ENCODE assay signal across 13 cellular contexts in the genomic region with DNA sequence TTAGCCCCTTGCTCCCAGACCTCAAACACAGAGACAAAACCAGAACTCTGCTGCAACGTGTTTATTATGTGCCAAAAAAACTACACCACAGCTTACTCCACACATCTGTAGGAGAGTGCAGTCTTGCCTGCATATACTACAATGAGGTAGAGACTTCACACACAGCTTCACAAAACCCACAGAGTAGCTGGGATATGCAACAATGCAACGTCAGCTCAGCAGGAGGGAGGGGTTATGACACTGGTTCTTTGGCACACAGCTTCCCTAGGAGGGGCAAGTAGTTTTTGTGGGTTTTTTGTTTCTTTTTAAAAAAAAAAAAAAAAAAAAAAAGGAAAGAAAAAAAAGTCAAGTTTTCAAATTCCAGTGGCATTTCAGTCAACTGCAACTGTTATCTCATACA. TPM values are rescaled to one million over a fixed set of nuclear protein-coding genes. Genes with fewer than 3 reads are reported as not detected.
DNase-seq lines count a peak whose midpoint lies in the region; ATAC-seq and TF ChIP-seq lines count a peak whose summit lies in the region.
"Had no signal": no experiment of that assay in that cellular context is flagged by ENCODE, and none has a peak within 500 bp of the region (broad histone marks: within the 10 kb centered on the region; RNA-seq: fewer than 3 reads in every experiment).

No MANE protein-coding gene starts in this region.

- POLR2A ChIA-PET in activated CD8-positive, alpha-beta T cell treated with anti-CD3 and anti-CD28 coated beads for 36 hours (lab: Charles Lee) = interaction anchor here (0.6 to 5.7 kb wide), 2 partner anchors 267 to 652 kb away, joined by 3 to 39 read pairs; a partner anchor contains a TSS
- POLR2A ChIA-PET in activated CD8-positive, alpha-beta T cell treated with anti-CD3 and anti-CD28 coated beads, Interleukin-2, amount 10 ng/mL, durations not matched to agents 7 days and 5 days (lab: Charles Lee) = interaction anchor here (0.8 kb wide), 1 partner anchor 270 kb away, joined by 3 read pairs; no protein-coding TSS in a partner anchor

- TF ChIP-seq POLR2A in GM18505 (IDR thresholded peaks at IDR 0.05; ENCODE audit: borderline replicate concordance, extremely low read depth, insufficient read depth, insufficient read length) = no peak

- H3K36me3 Mint-ChIP-seq in activated CD8-positive, alpha-beta T cell treated with anti-CD3 and anti-CD28 coated beads for 36 hours (ENCODE audit: low read depth) = peaks cover 29% of the 10 kb centered on the region
- peaks cover 25% of the 10 kb centered on the region for H3K36me3 Mint-ChIP-seq in activated CD8-positive, alpha-beta T cell treated with anti-CD3 and anti-CD28 coated beads, Interleukin-2, amount 10 ng/mL, durations not matched to agents 7 days and 5 days (ENCODE audit: low read depth)
- H3K36me3 Mint-ChIP-seq in type B pancreatic cell = peaks cover 8% of the 10 kb centered on the region
- H3K36me3 Mint-ChIP-seq in activated T-cell treated with anti-CD3 and anti-CD28 coated beads, Interleukin-2, amount 50 U/mL, for 72 hours (ENCODE audit: insufficient read depth in 2 of 2) = peaks cover 11 to 18% of the 10 kb centered on the region in 2 donors

- H3K4me3 Mint-ChIP-seq in activated CD8-positive, alpha-beta T cell treated with anti-CD3 and anti-CD28 coated beads for 36 hours = peak overlapping the region; percentile 24
- no peak overlapping the region for H3K4me3 Mint-ChIP-seq in activated CD8-positive, alpha-beta T cell treated with anti-CD3 and anti-CD28 coated beads, Interleukin-2, amount 10 ng/mL, durations not matched to agents 7 days and 5 days
- H3K4me3 Mint-ChIP-seq in type B pancreatic cell = peak overlapping the region; percentile 77
- H3K4me3 Mint-ChIP-seq in activated T-cell treated with anti-CD3 and anti-CD28 coated beads, Interleukin-2, amount 50 U/mL, for 72 hours = no peak overlapping the region

- H3K27me3 Mint-ChIP-seq in activated CD8-positive, alpha-beta T cell treated with anti-CD3 and anti-CD28 coated beads for 36 hours = no peaks in the 10 kb centered on the region
- H3K27me3 Mint-ChIP-seq in activated CD8-positive, alpha-beta T cell treated with anti-CD3 and anti-CD28 coated beads, Interleukin-2, amount 10 ng/mL, durations not matched to agents 7 days and 5 days (ENCODE audit: low read depth) = no peaks in the 10 kb centered on the region
- peaks cover 7% of the 10 kb centered on the region for H3K27me3 Mint-ChIP-seq in type B pancreatic cell
- H3K27me3 Mint-ChIP-seq in activated T-cell treated with anti-CD3 and anti-CD28 coated beads, Interleukin-2, amount 50 U/mL, for 72 hours (ENCODE audit: low read depth) = no peaks in the 10 kb centered on the region

- TF ChIP-seq CTCF in activated CD8-positive, alpha-beta T cell treated with anti-CD3 and anti-CD28 coated beads for 36 hours (IDR thresholded peaks at IDR 0.05) = no peak
- TF ChIP-seq CTCF in fibroblast of mammary gland (conservative IDR thresholded peaks at IDR 0.05; ENCODE audit: control insufficient read depth, insufficient read depth, low read depth, low read length) = no peak
- TF ChIP-seq CTCF in type B pancreatic cell (conservative IDR thresholded peaks at IDR 0.05) = no peak

- no peak overlapping the region for H3K4me3 ChIP-seq in fibroblast of mammary gland (ENCODE audit: control insufficient read depth, low read depth, low read length)
- H3K4me3 ChIP-seq: A549, lower lobe of right lung had no signal

- H3K27ac Mint-ChIP-seq in activated CD8-positive, alpha-beta T cell treated with anti-CD3 and anti-CD28 coated beads for 36 hours = no peak overlapping the region
- H3K27ac Mint-ChIP-seq in activated CD8-positive, alpha-beta T cell treated with anti-CD3 and anti-CD28 coated beads, Interleukin-2, amount 10 ng/mL, durations not matched to agents 7 days and 5 days = no peak overlapping the region
- peak overlapping the region; percentile 64 for H3K27ac Mint-ChIP-seq in type B pancreatic cell
- no peak overlapping the region for H3K27ac Mint-ChIP-seq in activated T-cell treated with anti-CD3 and anti-CD28 coated beads, Interleukin-2, amount 50 U/mL, for 72 hours

- H3K4me1 Mint-ChIP-seq in activated CD8-positive, alpha-beta T cell treated with anti-CD3 and anti-CD28 coated beads for 36 hours (ENCODE audit: low read depth) = peaks cover 19% of the 10 kb centered on the region
- H3K4me1 Mint-ChIP-seq in activated CD8-positive, alpha-beta T cell treated with anti-CD3 and anti-CD28 coated beads, Interleukin-2, amount 10 ng/mL, durations not matched to agents 7 days and 5 days (ENCODE audit: low read depth) = peaks cover 26% of the 10 kb centered on the region
- peaks cover 7% of the 10 kb centered on the region for H3K4me1 Mint-ChIP-seq in type B pancreatic cell (ENCODE audit: unreplicated experiment)
- peaks cover 19% of the 10 kb centered on the region for H3K4me1 Mint-ChIP-seq in activated T-cell treated with anti-CD3 and anti-CD28 coated beads, Interleukin-2, amount 50 U/mL, for 72 hours (ENCODE audit: low read depth)

- no peak for ATAC-seq in activated CD8-positive, alpha-beta T cell treated with anti-CD3 and anti-CD28 coated beads for 36 hours
- ATAC-seq in activated CD8-positive, alpha-beta T cell treated with anti-CD3 and anti-CD28 coated beads, Interleukin-2, amount 10 ng/mL, durations not matched to agents 7 days and 5 days = no peak
- ATAC-seq in GM18505 (IDR thresholded peaks at IDR 0.05; ENCODE audit: unreplicated experiment) (no peak), HG02610 (IDR thresholded peaks at IDR 0.05; ENCODE audit: unreplicated experiment) (no peak)
- no peak for ATAC-seq in activated T-cell treated with anti-CD3 and anti-CD28 coated beads, Interleukin-2, amount 50 U/mL, for 72 hours (replicated peaks in 1 of 2)
- ATAC-seq: A549, lower lobe of right lung had no signal

- intact Hi-C loops in activated CD8-positive, alpha-beta T cell treated with anti-CD3 and anti-CD28 coated beads for 36 hours (cut with micrococcal nuclease) = no loop called here

- H3K9me3 Mint-ChIP-seq in activated CD8-positive, alpha-beta T cell treated with anti-CD3 and anti-CD28 coated beads for 36 hours = no peaks in the 10 kb centered on the region
- H3K9me3 Mint-ChIP-seq in activated CD8-positive, alpha-beta T cell treated with anti-CD3 and anti-CD28 coated beads, Interleukin-2, amount 10 ng/mL, durations not matched to agents 7 days and 5 days (ENCODE audit: insufficient read depth) = no peaks in the 10 kb centered on the region
- no peaks in the 10 kb centered on the region for H3K9me3 Mint-ChIP-seq in type B pancreatic cell
- no peaks in the 10 kb centered on the region for H3K9me3 Mint-ChIP-seq in activated T-cell treated with anti-CD3 and anti-CD28 coated beads, Interleukin-2, amount 50 U/mL, for 72 hours

- CTCF ChIA-PET in activated CD8-positive, alpha-beta T cell treated with anti-CD3 and anti-CD28 coated beads for 36 hours (lab: Charles Lee) = interaction anchor here (1.0 to 1.9 kb wide), 3 partner anchors 12 to 457 kb away, joined by 3 to 5 read pairs (median 3); a partner anchor contains a TSS
- CTCF ChIA-PET in activated CD8-positive, alpha-beta T cell treated with anti-CD3 and anti-CD28 coated beads, Interleukin-2, amount 10 ng/mL, durations not matched to agents 7 days and 5 days (lab: Charles Lee) = interaction anchor here (0.7 to 6.1 kb wide), 3 partner anchors 12 to 457 kb away, joined by 3 to 57 read pairs (median 6); no protein-coding TSS in a partner anchor

- no peak for DNase-seq in activated CD8-positive, alpha-beta T cell treated with anti-CD3 and anti-CD28 coated beads for 36 hours
- DNase-seq in activated CD8-positive, alpha-beta T cell treated with anti-CD3 and anti-CD28 coated beads, Interleukin-2, amount 10 ng/mL, durations not matched to agents 7 days and 5 days = no peak
- peak; percentile 36 for DNase-seq in SIG-M5 (lab: John Stamatoyannopoulos, UW)
- DNase-seq in fibroblast of mammary gland (ENCODE audit: low read depth) = peak; percentile 85
- DNase-seq in type B pancreatic cell (ENCODE audit: extremely low spot score, unreplicated experiment) = no peak
- no peak for DNase-seq in activated T-cell treated with anti-CD3 and anti-CD28 coated beads, Interleukin-2, amount 50 U/mL, for 72 hours
- DNase-seq: cerebellar nuclear complex, lower lobe of right lung, NCI-H1694 treated with DMSO at 0.1 percent for 48 hours, trophoblast cell had no signal

RNA-seq across cellular contexts. Expression of a gene that starts 2.9 kb away (rescaled TPM):
- 1,000 to 10,000 TPM; 3,057 to 3,069 TPM for total RNA-seq in activated CD8-positive, alpha-beta T cell treated with anti-CD3 and anti-CD28 coated beads for 36 hours
- total RNA-seq in activated CD8-positive, alpha-beta T cell treated with anti-CD3 and anti-CD28 coated beads, Interleukin-2, amount 10 ng/mL, durations not matched to agents 7 days and 5 days = 1,000 to 10,000 TPM; 1,755 to 1,800 TPM
- total RNA-seq in type B pancreatic cell (ENCODE audit: low replicate concordance) = 2,088 and 2,219 TPM in 2 replicates
- 1,000 to 10,000 TPM; 2,812 to 2,932 TPM for total RNA-seq in activated T-cell treated with anti-CD3 and anti-CD28 coated beads, Interleukin-2, amount 50 U/mL, for 72 hours

Comparison
In these comparisons a context has a peak if more than half of its experiments do, and no peak if none do; other contexts are left out.
1. H3K4me3 Mint-ChIP-seq: peak in activated CD8-positive, alpha-beta T cell treated with anti-CD3 and anti-CD28 coated beads for 36 hours (single experiment) and type B pancreatic cell (single experiment); none in activated CD8-positive, alpha-beta T cell treated with anti-CD3 and anti-CD28 coated beads, Interleukin-2, amount 10 ng/mL, durations not matched to agents 7 days and 5 days (single experiment) and activated T-cell treated with anti-CD3 and anti-CD28 coated beads, Interleukin-2, amount 50 U/mL, for 72 hours (0 of 2).
2. DNase-seq: peak in SIG-M5 (single experiment) and fibroblast of mammary gland (single experiment); none in activated CD8-positive, alpha-beta T cell treated with anti-CD3 and anti-CD28 coated beads for 36 hours (single experiment), activated CD8-positive, alpha-beta T cell treated with anti-CD3 and anti-CD28 coated beads, Interleukin-2, amount 10 ng/mL, durations not matched to agents 7 days and 5 days (single experiment), type B pancreatic cell (single experiment) and activated T-cell treated with anti-CD3 and anti-CD28 coated beads, Interleukin-2, amount 50 U/mL, for 72 hours (0 of 2).